ENCODE assay signal across 11 cellular contexts in genomic region chr1:6581561-6582305, GRCh38. TPM values are rescaled to one million over a fixed set of nuclear protein-coding genes. Genes with fewer than 3 reads are reported as not detected.
DNase-seq lines count a peak whose midpoint lies in the region; ATAC-seq and TF ChIP-seq lines count a peak whose summit lies in the region.
"Had no signal": no experiment of that assay in that cellular context is flagged by ENCODE, and none has a peak within 500 bp of the region (broad histone marks: within the 10 kb centered on the region; RNA-seq: fewer than 3 reads in every experiment).

No MANE protein-coding gene starts in this region.

- POLR2A ChIA-PET in A673 (lab: Charles Lee; ENCODE audit: low non-redundant PET) = no interaction called here

- no peak for DNase-seq in activated CD8-positive, alpha-beta memory T cell treated with anti-CD3 and anti-CD28 coated beads, Interleukin-2, amount 10 ng/mL, durations not matched to agents 7 days and 5 days
- no peak for DNase-seq in activated CD8-positive, alpha-beta memory T cell treated with anti-CD3 and anti-CD28 coated beads for 24 hours
- DNase-seq in RPMI8226 (peak; percentile 55), HAP-1 (ENCODE audit: low spot score in 2 of 2) (no peak), A673 (ENCODE audit: low spot score) (no peak), NCI-H2029 treated with DMSO at 0.1 percent for 48 hours (lab: John Stamatoyannopoulos, UW) (no peak)
- DNase-seq: BE2C had no signal

- no peak for ATAC-seq in activated CD8-positive, alpha-beta memory T cell treated with anti-CD3 and anti-CD28 coated beads, Interleukin-2, amount 10 ng/mL, durations not matched to agents 7 days and 5 days
- peak; percentile 27 for ATAC-seq in esophagus mucosa
- ATAC-seq: right cardiac atrium had no signal

- BruUV-seq in A673 (replicated peaks; lab: Mats Ljungman, UMichigan) = no TSS peak

- H3K9me3 ChIP-seq in subcutaneous abdominal adipose tissue (ENCODE audit: control insufficient read depth in 5 of 5, low read length in 5 of 5) (no peaks in the 10 kb centered on the region), HAP-1 (no peaks in the 10 kb centered on the region), A673 (ENCODE audit: low read depth, low read length, poor library complexity, severe bottlenecking) (no peaks in the 10 kb centered on the region)
- H3K9me3 ChIP-seq: BE2C had no signal

- H3K36me3 Mint-ChIP-seq in activated CD8-positive, alpha-beta memory T cell treated with anti-CD3 and anti-CD28 coated beads, Interleukin-2, amount 10 ng/mL, durations not matched to agents 7 days and 5 days = no peaks in the 10 kb centered on the region

- H3K27ac Mint-ChIP-seq in activated CD8-positive, alpha-beta memory T cell treated with anti-CD3 and anti-CD28 coated beads, Interleukin-2, amount 10 ng/mL, durations not matched to agents 7 days and 5 days = peak overlapping the region; percentile 14

- CTCF ChIA-PET in activated CD8-positive, alpha-beta memory T cell treated with anti-CD3 and anti-CD28 coated beads, Interleukin-2, amount 10 ng/mL, durations not matched to agents 7 days and 5 days (lab: Charles Lee) = interaction anchor here (1.6 to 2.2 kb wide), 2 partner anchors 27 to 29 kb away, joined by 3 to 24 read pairs; partner anchors contain the start of genes NOL9 and TAS1R1
- CTCF ChIA-PET in A673 (lab: Charles Lee) = interaction anchor here (0.7 kb wide), 1 partner anchor 723 kb away, joined by 3 read pairs; no protein-coding TSS in a partner anchor

- no peak overlapping the region for H3K4me3 Mint-ChIP-seq in activated CD8-positive, alpha-beta memory T cell treated with anti-CD3 and anti-CD28 coated beads, Interleukin-2, amount 10 ng/mL, durations not matched to agents 7 days and 5 days

- peak overlapping the region in 2 of 5 donors; percentile 11 to 14 for H3K9ac ChIP-seq in subcutaneous abdominal adipose tissue (ENCODE audit: low read length in 5 of 5)

- H3K4me3 ChIP-seq in subcutaneous abdominal adipose tissue (ENCODE audit: low read depth in 1 of 5, low read length in 5 of 5) = no peak overlapping the region
- no peak overlapping the region for H3K4me3 ChIP-seq in HAP-1
- no peak overlapping the region for H3K4me3 ChIP-seq in A673 (ENCODE audit: low read depth, low read length, poor library complexity, severe bottlenecking)

- peak overlapping the region; percentile 84 for H3K27ac ChIP-seq in subcutaneous abdominal adipose tissue (ENCODE audit: low read depth, low read length)
- no peak overlapping the region for H3K27ac ChIP-seq in A673 (ENCODE audit: low read depth, low read length, poor library complexity, severe bottlenecking)

- in situ Hi-C loops in HAP-1 (cut with MboI; ENCODE audit: low sequenced_read_pairs) = no loop called here

- H3K4me1 Mint-ChIP-seq in activated CD8-positive, alpha-beta memory T cell treated with anti-CD3 and anti-CD28 coated beads, Interleukin-2, amount 10 ng/mL, durations not matched to agents 7 days and 5 days = peaks cover 31% of the 10 kb centered on the region

- no peak for TF ChIP-seq CTCF in A673 (conservative IDR thresholded peaks at IDR 0.05; ENCODE audit: low read depth, low read length)

- H3K27me3 ChIP-seq in subcutaneous abdominal adipose tissue (ENCODE audit: control insufficient read depth in 5 of 5, insufficient read depth in 4 of 5, low read length in 5 of 5) (no peaks in the 10 kb centered on the region), HAP-1 (ENCODE audit: low read depth) (no peaks in the 10 kb centered on the region), A673 (replicated peaks; ENCODE audit: insufficient read depth, low read depth, low read length, poor library complexity) (no peaks in the 10 kb centered on the region)
- H3K27me3 ChIP-seq: BE2C had no signal

- H3K4me1 ChIP-seq in subcutaneous abdominal adipose tissue (ENCODE audit: control insufficient read depth in 5 of 5, insufficient read depth in 5 of 5, low read length in 5 of 5) = peaks cover 8 to 42% (median 31%) of the 10 kb centered on the region in 5 donors
- peaks cover 11% of the 10 kb centered on the region for H3K4me1 ChIP-seq in HAP-1
- H3K4me1 ChIP-seq in A673 (ENCODE audit: insufficient read depth, low read length, poor library complexity, severe bottlenecking) = peaks cover 14% of the 10 kb centered on the region
- H3K4me1 ChIP-seq: BE2C had no signal

- no peaks in the 10 kb centered on the region for H3K9me3 Mint-ChIP-seq in activated CD8-positive, alpha-beta memory T cell treated with anti-CD3 and anti-CD28 coated beads, Interleukin-2, amount 10 ng/mL, durations not matched to agents 7 days and 5 days (ENCODE audit: low read depth)

- intact Hi-C loops in A673 (cut with micrococcal nuclease; ENCODE audit: unreplicated experiment) = no loop called here

- H3K36me3 ChIP-seq in subcutaneous abdominal adipose tissue (ENCODE audit: control insufficient read depth in 5 of 5, insufficient read depth in 5 of 5, low read length in 5 of 5) (peaks cover 0 to 7% (median 0%) of the 10 kb centered on the region in 5 donors), HAP-1 (replicated peaks) (peaks cover 9% of the 10 kb centered on the region), A673 (ENCODE audit: insufficient read depth, low read length, poor library complexity, severe bottlenecking) (peaks cover 3% of the 10 kb centered on the region)
- H3K36me3 ChIP-seq: BE2C had no signal

- H3K27me3 Mint-ChIP-seq in activated CD8-positive, alpha-beta memory T cell treated with anti-CD3 and anti-CD28 coated beads, Interleukin-2, amount 10 ng/mL, durations not matched to agents 7 days and 5 days = no peaks in the 10 kb centered on the region

RNA-seq across cellular contexts. Expression of gene ZBTB48, which starts 1.9 kb away (rescaled TPM):
- 10 to 100 TPM; 30.7 to 37.4 TPM for total RNA-seq in activated CD8-positive, alpha-beta memory T cell treated with anti-CD3 and anti-CD28 coated beads, Interleukin-2, amount 10 ng/mL, durations not matched to agents 7 days and 5 days
- total RNA-seq in esophagus mucosa (14.5 TPM), A673 (2021) (29.9 and 35.3 TPM in 2 replicates)

RNA-seq across cellular contexts. Expression of gene KLHL21, which starts 20.9 kb away (rescaled TPM):
- 10 to 100 TPM; 23.9 to 28.2 TPM for total RNA-seq in activated CD8-positive, alpha-beta memory T cell treated with anti-CD3 and anti-CD28 coated beads, Interleukin-2, amount 10 ng/mL, durations not matched to agents 7 days and 5 days
- total RNA-seq in esophagus mucosa (26.6 TPM), A673 (2021) (29.4 and 38.0 TPM in 2 replicates)

RNA-seq across cellular contexts. Expression of gene TAS1R1, which starts 26.6 kb away (rescaled TPM):
- total RNA-seq in activated CD8-positive, alpha-beta memory T cell treated with anti-CD3 and anti-CD28 coated beads, Interleukin-2, amount 10 ng/mL, durations not matched to agents 7 days and 5 days = not detected
- total RNA-seq in esophagus mucosa (not detected), A673 (2021) (not detected in 2 replicates)
- total RNA-seq: right cardiac atrium, SK-MEL-5 had no signal

RNA-seq across cellular contexts. Expression of gene NOL9, which starts 27.4 kb away (rescaled TPM):
- total RNA-seq in activated CD8-positive, alpha-beta memory T cell treated with anti-CD3 and anti-CD28 coated beads, Interleukin-2, amount 10 ng/mL, durations not matched to agents 7 days and 5 days = 10 to 100 TPM; 32.5 to 39.1 TPM
- total RNA-seq in esophagus mucosa (19.7 TPM), A673 (2021) (48.5 and 55.6 TPM in 2 replicates)

RNA-seq across cellular contexts. Expression of gene PHF13, which starts 31.8 kb away (rescaled TPM):
- total RNA-seq in activated CD8-positive, alpha-beta memory T cell treated with anti-CD3 and anti-CD28 coated beads, Interleukin-2, amount 10 ng/mL, durations not matched to agents 7 days and 5 days = 10 to 100 TPM; 10.7 to 15.9 TPM
- 7.5 TPM for total RNA-seq in esophagus mucosa
- 37.8 and 44.2 TPM in 2 replicates for total RNA-seq in A673 (2021)
